In the genomic region with DNA sequence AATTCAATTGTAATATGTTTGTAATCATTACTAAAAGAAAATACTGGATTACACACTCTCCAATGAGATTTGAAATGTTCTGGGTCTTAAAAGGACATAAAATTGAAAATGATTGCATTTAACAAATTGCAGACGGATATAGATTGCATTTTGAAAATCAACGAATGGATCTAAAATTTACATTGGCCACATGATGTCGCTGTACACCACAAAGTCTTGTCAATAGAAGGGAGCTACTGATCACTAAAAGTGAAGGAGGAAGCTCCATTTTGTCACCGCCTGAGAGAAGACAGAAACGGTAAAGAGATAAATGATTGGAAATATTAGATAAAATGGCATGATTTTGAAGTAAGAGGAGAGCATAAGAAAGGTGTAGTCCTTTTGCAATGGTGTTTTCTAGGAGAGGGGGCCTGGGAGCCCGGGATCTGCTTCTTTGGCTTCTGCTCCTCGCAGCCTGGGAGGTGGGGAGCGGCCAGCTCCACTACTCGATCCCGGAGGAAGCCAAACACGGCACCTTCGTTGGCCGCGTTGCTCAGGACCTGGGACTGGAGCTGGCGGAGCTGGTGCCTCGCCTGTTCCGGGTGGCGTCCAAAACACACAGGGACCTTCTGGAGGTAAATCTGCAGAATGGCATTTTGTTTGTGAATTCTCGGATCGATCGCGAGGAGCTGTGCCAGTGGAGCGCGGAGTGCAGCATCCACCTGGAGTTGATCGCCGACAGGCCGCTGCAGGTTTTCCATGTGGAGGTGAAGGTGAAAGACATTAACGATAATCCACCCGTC, we compare ENCODE assay signal across 13 cellular contexts. TPM values are rescaled to one million over a fixed set of nuclear protein-coding genes. Genes with fewer than 3 reads are reported as not detected.
DNase-seq lines count a peak whose midpoint lies in the region; TF ChIP-seq lines count a peak whose summit lies in the region.
"Had no signal": no experiment of that assay in that cellular context is flagged by ENCODE, and none has a peak within 500 bp of the region (broad histone marks: within the 10 kb centered on the region; RNA-seq: fewer than 3 reads in every experiment).

A gene (plus strand): TSS at position 236 of the 782 bp plus-strand sequence.

- peak; percentile 23 for DNase-seq in Calu3
- DNase-seq in HFFc6, result no peak
- peak; percentile 2 for DNase-seq in fibroblast of mammary gland (ENCODE audit: low read depth)
- DNase-seq in hepatocyte (ENCODE audit: low spot score), result no peak
- DNase-seq in osteoblast (ENCODE audit: insufficient read length, low spot score, missing footprints), result no peak
- no peak for DNase-seq in NK-92 treated with Interleukin-12 subunit alpha and Interleukin-12 subunit beta, amount 100 ng/mL, for 24 hours (lab: John Stamatoyannopoulos, UW)
- DNase-seq in activated naive CD4-positive, alpha-beta T cell treated with Interleukin-2 at 50 U/mL for 16 hours, result no peak
- DNase-seq: activated CD4-positive, alpha-beta T cell treated with anti-CD3 and anti-CD28 coated beads for 48 hours; CD8-positive, alpha-beta memory T cell; dermis blood vessel endothelial cell; heart right ventricle had no signal

- BruUV-seq in Calu3 (replicated peaks; lab: Mats Ljungman, UMichigan), result no TSS peak

- H3K9me3 Mint-ChIP-seq in Calu3 (ENCODE audit: low read depth, unreplicated experiment) (peaks cover 7% of the 10 kb centered on the region), HFFc6 (peaks cover 48% of the 10 kb centered on the region)

- H4K20me1 ChIP-seq in OCI-LY1 (ENCODE audit: insufficient read depth, low read length) (no peaks in the 10 kb centered on the region), hepatocyte (ENCODE audit: insufficient read depth, poor library complexity, severe bottlenecking) (no peaks in the 10 kb centered on the region), osteoblast (ENCODE audit: insufficient read depth, low read length) (no peaks in the 10 kb centered on the region)

- H3F3A ChIP-seq in OCI-LY1 (ENCODE audit: insufficient read depth, low read length), result no peaks in the 10 kb centered on the region

- no peaks in the 10 kb centered on the region for H3K79me2 ChIP-seq in OCI-LY1 (ENCODE audit: insufficient read depth, low read length)
- H3K79me2 ChIP-seq in hepatocyte, result no peaks in the 10 kb centered on the region
- H3K79me2 ChIP-seq in osteoblast (ENCODE audit: insufficient read depth, low read length), result no peaks in the 10 kb centered on the region

- H3K4me3 Mint-ChIP-seq in Calu3 (ENCODE audit: low read depth, unreplicated experiment), result peak within 1 kb of the TSS; percentile 56
- H3K4me3 Mint-ChIP-seq in HFFc6, result peak within 1 kb of the TSS; percentile 58; the same call in 1 of the 2 replicates
- H3K4me3 Mint-ChIP-seq: CD8-positive, alpha-beta memory T cell had no signal

- H3K4me1 Mint-ChIP-seq in Calu3 (ENCODE audit: low read depth, unreplicated experiment) (no peaks in the 10 kb centered on the region), HFFc6 (ENCODE audit: low read depth) (no peaks in the 10 kb centered on the region)
- H3K4me1 Mint-ChIP-seq: CD8-positive, alpha-beta memory T cell had no signal

- H3K27me3 Mint-ChIP-seq in Calu3 (ENCODE audit: unreplicated experiment) (no peaks in the 10 kb centered on the region), HFFc6 (ENCODE audit: insufficient read depth) (no peaks in the 10 kb centered on the region; the same call in 1 of the 2 replicates)

- H3K9me3 ChIP-seq in OCI-LY1 (ENCODE audit: low read length), result no peaks in the 10 kb centered on the region; the same call in none of the 2 replicates
- peaks cover 5% of the 10 kb centered on the region for H3K9me3 ChIP-seq in hepatocyte (ENCODE audit: low read depth)
- H3K9me3 ChIP-seq in osteoblast (ENCODE audit: low read depth, low read length), result peaks cover 4% of the 10 kb centered on the region

- H3K9ac ChIP-seq in OCI-LY1 (ENCODE audit: low read length), result no peak within 1 kb of the TSS

- H3K36me3 Mint-ChIP-seq in Calu3 (ENCODE audit: insufficient read depth, unreplicated experiment) (peaks cover 4% of the 10 kb centered on the region), HFFc6 (ENCODE audit: low read depth) (peaks cover 5% of the 10 kb centered on the region; the same call in 1 of the 2 replicates)

- H3K4me1 ChIP-seq in OCI-LY1 (ENCODE audit: insufficient read depth, low read length, severe bottlenecking) (no peaks in the 10 kb centered on the region), hepatocyte (ENCODE audit: insufficient read depth) (no peaks in the 10 kb centered on the region), osteoblast (ENCODE audit: insufficient read depth, low read length) (no peaks in the 10 kb centered on the region)
- H3K4me1 ChIP-seq: heart right ventricle had no signal

- CTCF ChIA-PET in Calu3 (lab: Charles Lee), result interaction anchor here (0.7 to 1.7 kb wide), 9 partner anchors 60 to 778 kb away, joined by 3 to 15 read pairs (median 4); a partner anchor contains a TSS

- H3K9me2 ChIP-seq in OCI-LY1 (ENCODE audit: low read depth, low read length) (no peaks in the 10 kb centered on the region), hepatocyte (replicated peaks; ENCODE audit: insufficient read depth) (no peaks in the 10 kb centered on the region)

- H3K4me2 ChIP-seq in OCI-LY1 (ENCODE audit: low read length) (no peak within 1 kb of the TSS), hepatocyte (no peak within 1 kb of the TSS), osteoblast (ENCODE audit: insufficient read depth, low read length) (no peak within 1 kb of the TSS)

- TF ChIP-seq CTCF in Calu3 (IDR thresholded peaks at IDR 0.05; ENCODE audit: unreplicated experiment), result no peak
- peak; percentile 47 for TF ChIP-seq CTCF in HFFc6 (IDR thresholded peaks at IDR 0.05)
- TF ChIP-seq CTCF in OCI-LY1 (IDR thresholded peaks at IDR 0.05; ENCODE audit: low read length), result peak; percentile 25; the same call in 1 of the 2 replicates
- TF ChIP-seq CTCF in fibroblast of mammary gland (conservative IDR thresholded peaks at IDR 0.05; ENCODE audit: control insufficient read depth, insufficient read depth, low read depth, low read length), result no peak
- no peak for TF ChIP-seq CTCF in hepatocyte (IDR thresholded peaks at IDR 0.05; ENCODE audit: poor library complexity)
- TF ChIP-seq CTCF in osteoblast (IDR thresholded peaks at IDR 0.05; ENCODE audit: extremely low read depth, low read depth, low read length), result no peak

- H3K27ac ChIP-seq in OCI-LY1 (ENCODE audit: low read depth, low read length, poor library complexity, severe bottlenecking), result no peak within 1 kb of the TSS
- no peak within 1 kb of the TSS for H3K27ac ChIP-seq in hepatocyte
- no peak within 1 kb of the TSS for H3K27ac ChIP-seq in osteoblast (ENCODE audit: low read depth, low read length)
- H3K27ac ChIP-seq: heart right ventricle had no signal

- H3K27ac Mint-ChIP-seq in Calu3 (ENCODE audit: unreplicated experiment) (no peak within 1 kb of the TSS), HFFc6 (no peak within 1 kb of the TSS)
- H3K27ac Mint-ChIP-seq: CD8-positive, alpha-beta memory T cell had no signal

- 88% methylated on average over 29 of the region's 29 CpGs for WGBS in hepatocyte (ENCODE audit: low lambda C conversion rate, missing lambda C conversion rate)

- intact Hi-C loops in Calu3 (cut with micrococcal nuclease; ENCODE audit: unreplicated experiment), result loop anchor here (1.0 kb wide), 1 partner anchor 255 kb away; no protein-coding TSS in a partner anchor

- H2AFZ ChIP-seq in OCI-LY1 (ENCODE audit: low read length), result no peak within 1 kb of the TSS
- H2AFZ ChIP-seq in hepatocyte, result no peak within 1 kb of the TSS
- H2AFZ ChIP-seq in osteoblast (ENCODE audit: low read length), result no peak within 1 kb of the TSS

- H3K27me3 ChIP-seq in OCI-LY1 (ENCODE audit: insufficient read depth, low read length), result no peaks in the 10 kb centered on the region
- no peaks in the 10 kb centered on the region for H3K27me3 ChIP-seq in hepatocyte
- no peaks in the 10 kb centered on the region for H3K27me3 ChIP-seq in osteoblast (ENCODE audit: insufficient read depth, low read length)

- H3K4me3 ChIP-seq in OCI-LY1 (ENCODE audit: low read depth, low read length, poor library complexity, severe bottlenecking) (no peak within 1 kb of the TSS), fibroblast of mammary gland (ENCODE audit: control insufficient read depth, low read depth, low read length) (no peak within 1 kb of the TSS), hepatocyte (no peak within 1 kb of the TSS), osteoblast (ENCODE audit: insufficient read depth, low read length) (no peak within 1 kb of the TSS)
- H3K4me3 ChIP-seq: heart right ventricle had no signal

- no peaks in the 10 kb centered on the region for H3K36me3 ChIP-seq in OCI-LY1 (ENCODE audit: insufficient read depth, low read length)
- no peaks in the 10 kb centered on the region for H3K36me3 ChIP-seq in hepatocyte (replicated peaks; ENCODE audit: insufficient read depth, low read depth)
- H3K36me3 ChIP-seq in osteoblast (ENCODE audit: insufficient read depth, low read length), result no peaks in the 10 kb centered on the region
- H3K36me3 ChIP-seq: heart right ventricle had no signal

RNA-seq across cellular contexts. Expression of the gene that starts here (rescaled TPM):
- total RNA-seq in Calu3 (2022) (0.73 and 0.83 TPM in 2 replicates), hepatocyte (0.04 TPM in 1 of 2 replicates, not detected in the other), osteoblast (not detected in 2 replicates)
- under 1 TPM; 0.09 to 0.22 (median 0.14) TPM for total RNA-seq in HFFc6 (2021; fragmentation: NEBNext Ultra II Directional; extraction: Animal tissue kit (Norgen Biotek cat#: 25700))
- not detected in 2 replicates for polyA plus RNA-seq in hepatocyte
- total RNA-seq: activated naive CD4-positive, alpha-beta T cell treated with anti-CD3 and anti-CD28 coated beads, Interleukin-2, amount 50 U/mL, for 72 hours; CD8-positive, alpha-beta memory T cell had no signal
- polyA plus RNA-seq: CD8-positive, alpha-beta memory T cell had no signal

Comparison
In these comparisons a context has a peak if more than half of its experiments do, and no peak if none do; other contexts are left out.
1. Peak in DNase-seq in Calu3; RNA of the gene not detected or under 1 TPM.
2. CTCF ChIP-seq: peak in HFFc6 (single experiment) and OCI-LY1 (single experiment); none in Calu3 (single experiment), fibroblast of mammary gland (single experiment), hepatocyte (single experiment) and osteoblast (single experiment).